In the genomic region with DNA sequence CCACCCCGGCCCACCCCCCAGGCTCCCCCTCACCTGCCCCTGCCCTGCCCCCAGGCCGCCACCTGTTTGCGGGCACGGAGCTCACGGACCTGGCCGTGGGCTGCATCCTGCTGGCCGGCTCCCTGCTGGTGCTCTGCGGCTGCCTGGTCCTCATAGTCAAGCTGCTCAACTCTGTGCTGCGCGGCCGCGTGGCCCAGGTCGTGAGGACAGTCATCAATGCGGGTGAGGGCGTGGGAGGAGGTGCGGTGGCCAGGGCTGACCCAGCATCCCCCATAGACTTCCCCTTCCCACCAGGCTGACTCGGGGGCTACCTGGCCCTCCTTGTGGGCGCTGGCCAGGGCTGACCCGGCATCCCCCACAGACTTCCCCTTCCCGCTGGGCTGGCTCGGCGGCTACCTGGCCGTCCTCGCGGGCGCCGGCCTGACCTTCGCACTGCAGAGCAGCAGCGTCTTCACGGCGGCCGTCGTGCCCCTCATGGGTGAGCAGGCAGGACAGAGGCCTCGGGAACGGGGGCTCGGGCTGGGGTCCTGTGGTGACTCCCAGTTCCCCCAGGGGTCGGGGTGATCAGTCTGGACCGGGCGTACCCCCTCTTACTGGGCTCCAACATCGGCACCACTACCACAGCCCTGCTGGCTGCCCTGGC, we compare ENCODE assay signal across 23 cellular contexts. TPM values are rescaled to one million over a fixed set of nuclear protein-coding genes. Genes with fewer than 3 reads are reported as not detected.
"Had no signal": no experiment of that assay in that cellular context is flagged by ENCODE, and none has a peak within 500 bp of the region (broad histone marks: within the 10 kb centered on the region; RNA-seq: fewer than 3 reads in every experiment).

No MANE protein-coding gene starts in this region.

- H3K27ac ChIP-seq: neural progenitor cell, ovary, psoas muscle, stomach had no signal

- ATAC-seq: activated CD8-positive, alpha-beta T cell treated with anti-CD3 and anti-CD28 coated beads for 36 hours; activated T-helper 17 cell treated with anti-CD3 and anti-CD28 coated beads, Interleukin-2, amount 50 U/mL, for 72 hours; left ventricle myocardium superior; naive thymus-derived CD4-positive, alpha-beta T cell; psoas muscle; right cardiac atrium had no signal

- H3K9me3 ChIP-seq: ovary, psoas muscle, stomach had no signal

- H3K4me3 ChIP-seq: neural progenitor cell, ovary, psoas muscle, smooth muscle cell, stomach had no signal

- H3K27me3 ChIP-seq: neural progenitor cell had no signal

- DNase-seq: activated CD4-positive, alpha-beta T cell treated with anti-CD3 and anti-CD28 coated beads for 48 hours; activated CD4-positive, CD25-positive, alpha-beta regulatory T cell; activated CD8-positive, alpha-beta T cell treated with anti-CD3 and anti-CD28 coated beads for 36 hours; activated naive CD4-positive, alpha-beta T cell; activated naive CD8-positive, alpha-beta T cell treated with anti-CD3 and anti-CD28 coated beads for 36 hours; activated T-cell treated with anti-CD3 and anti-CD28 coated beads, Interleukin-2, amount 50 U/mL, for 1 hour; amniotic stem cell; effector CD4-positive, alpha-beta T cell; head of caudate nucleus; left ventricle myocardium superior; naive thymus-derived CD4-positive, alpha-beta T cell; ovary; psoas muscle; right cardiac atrium; stimulated activated CD4-positive, alpha-beta T cell treated with anti-CD3 and anti-CD28 coated beads, Interleukin-4, amount 100 ng/mL, for 1 hour; stomach had no signal

- H3K36me3 ChIP-seq: neural progenitor cell, ovary, stomach had no signal

RNA-seq across cellular contexts. Expression of a gene that starts 3.5 kb away (rescaled TPM):
- total RNA-seq: activated CD8-positive, alpha-beta T cell treated with anti-CD3 and anti-CD28 coated beads for 36 hours; activated naive CD8-positive, alpha-beta T cell treated with anti-CD3 and anti-CD28 coated beads for 36 hours; activated T-helper 17 cell treated with anti-CD3 and anti-CD28 coated beads, Interleukin-2, amount 50 U/mL, for 72 hours; cerebellum; frontal cortex; left ventricle myocardium superior; psoas muscle; right cardiac atrium; smooth muscle cell; temporal lobe had no signal

RNA-seq across cellular contexts. Expression of a gene that starts 6.9 kb away (rescaled TPM):
- total RNA-seq: activated CD8-positive, alpha-beta T cell treated with anti-CD3 and anti-CD28 coated beads for 36 hours; activated naive CD8-positive, alpha-beta T cell treated with anti-CD3 and anti-CD28 coated beads for 36 hours; cerebellum; frontal cortex; kidney epithelial cell; left ventricle myocardium superior; psoas muscle; right cardiac atrium; smooth muscle cell; stomach had no signal

RNA-seq across cellular contexts. Expression of a gene that starts 9.2 kb away (rescaled TPM):
- total RNA-seq: left ventricle myocardium superior had no signal
